ENCODE assay signal across 8 cellular contexts in genomic region chr3:160226026-160226739, GRCh38. TPM values are rescaled to one million over a fixed set of nuclear protein-coding genes. Genes with fewer than 3 reads are reported as not detected.
A peak's percentile ranks its signal among the peaks of the same experiment; 100 is the strongest.
DNase-seq lines count a peak whose midpoint lies in the region; FAIRE-seq and TF ChIP-seq lines count a peak whose summit lies in the region.

No MANE protein-coding gene starts in this region.

- H3K9ac ChIP-seq in keratinocyte (ENCODE audit: control insufficient read depth, extremely low read depth, insufficient read depth, low read length) (no peak overlapping the region), stomach smooth muscle (ENCODE audit: low read length in 2 of 2) (no peak overlapping the region)

- H2AFZ ChIP-seq in keratinocyte (ENCODE audit: control insufficient read depth, low read length), result no peak overlapping the region

- H3K4me1 ChIP-seq in keratinocyte (ENCODE audit: control insufficient read depth, extremely low read depth, insufficient read depth, low read length), result no peaks in the 10 kb centered on the region
- H3K4me1 ChIP-seq in stomach smooth muscle (ENCODE audit: control insufficient read depth, insufficient read depth, low read length), result peaks cover 15% of the 10 kb centered on the region

- peak; percentile 31 for DNase-seq in SIG-M5 treated with dmso at 0.1 percent for 504 hours (lab: John Stamatoyannopoulos, UW; ENCODE audit: unreplicated experiment)
- no peak for DNase-seq in SIG-M5 (lab: John Stamatoyannopoulos, UW)
- peak; percentile 72 for DNase-seq in H7
- peak; percentile 81 for DNase-seq in NCI-H146 (lab: John Stamatoyannopoulos, UW)
- DNase-seq in astrocyte of the hippocampus (ENCODE audit: low read depth, low spot score), result peak; percentile 55
- DNase-seq in keratinocyte (ENCODE audit: low read depth, low spot score), result no peak
- no peak for DNase-seq in inferior parietal cortex (ENCODE audit: extremely low spot score)

- H4K20me1 ChIP-seq in keratinocyte (ENCODE audit: control insufficient read depth, extremely low read depth, insufficient read depth, low read length), result no peaks in the 10 kb centered on the region

- no peak for FAIRE-seq in keratinocyte (lab: Jason Lieb, UNC)

- H3K27me3 ChIP-seq in H7 (ENCODE audit: control insufficient read depth, insufficient read depth, low read length) (peaks cover 57% of the 10 kb centered on the region), keratinocyte (ENCODE audit: control insufficient read depth, extremely low read depth, insufficient read depth, low read length) (peaks cover 42% of the 10 kb centered on the region), stomach smooth muscle (ENCODE audit: control insufficient read depth in 1 of 2, insufficient read depth in 2 of 2, low read length in 2 of 2) (peaks cover 14 to 42% of the 10 kb centered on the region in 2 donors)

- H3K9me1 ChIP-seq in keratinocyte (ENCODE audit: control insufficient read depth, extremely low read depth, insufficient read depth, low read length), result no peaks in the 10 kb centered on the region

- no peak for TF ChIP-seq CTCF in keratinocyte (optimal IDR thresholded peaks at IDR 0.05 in 1 of 3, IDR thresholded peaks at IDR 0.05 in 1 of 3, conservative IDR thresholded peaks at IDR 0.05 in 1 of 3; ENCODE audit: extremely low read depth in 1 of 3, insufficient read depth in 2 of 3, low read length in 3 of 3)

- peak overlapping the region; percentile 52 for H3K4me3 ChIP-seq in H7 (ENCODE audit: insufficient read depth, low read depth, low read length)
- H3K4me3 ChIP-seq in keratinocyte (ENCODE audit: control insufficient read depth in 2 of 3, extremely low read depth in 1 of 3, insufficient read depth in 2 of 3, low read depth in 1 of 3, low read length in 3 of 3), result peak overlapping the region in 2 of 3 experiments; percentile 43 to 60
- H3K4me3 ChIP-seq in stomach smooth muscle (ENCODE audit: low read length in 2 of 2), result peak overlapping the region; percentile 46 to 74

- H3K4me2 ChIP-seq in keratinocyte (ENCODE audit: control insufficient read depth, extremely low read depth, insufficient read depth, low read depth, low read length), result peak overlapping the region; percentile 76

- H3K36me3 ChIP-seq in H7 (replicated peaks; ENCODE audit: control insufficient read depth, insufficient read depth, low read length), result no peaks in the 10 kb centered on the region
- H3K36me3 ChIP-seq in keratinocyte (ENCODE audit: control insufficient read depth in 2 of 2, extremely low read depth in 1 of 2, insufficient read depth in 2 of 2, low read length in 2 of 2), result no peaks in the 10 kb centered on the region
- no peaks in the 10 kb centered on the region for H3K36me3 ChIP-seq in stomach smooth muscle (ENCODE audit: control insufficient read depth in 2 of 2, insufficient read depth in 2 of 2, low read length in 2 of 2)

- dilution Hi-C loops in keratinocyte (cut with MboI; ENCODE audit: extremely low pct_ligation_motif_present, low sequenced_read_pairs), result no loop called here

- H3K79me2 ChIP-seq in keratinocyte (ENCODE audit: control insufficient read depth, insufficient read depth, low read length), result no peaks in the 10 kb centered on the region

- H3K9me3 ChIP-seq in keratinocyte (ENCODE audit: control insufficient read depth, low read depth, low read length), result no peaks in the 10 kb centered on the region
- no peaks in the 10 kb centered on the region for H3K9me3 ChIP-seq in stomach smooth muscle (ENCODE audit: control insufficient read depth in 2 of 2, low read length in 2 of 2)

- no peak overlapping the region for H3K27ac ChIP-seq in keratinocyte (ENCODE audit: control insufficient read depth, insufficient read depth, low read length)
- H3K27ac ChIP-seq in stomach smooth muscle (ENCODE audit: low read length), result no peak overlapping the region

RNA-seq across cellular contexts. Expression of gene C3orf80, which starts 1.0 kb away (rescaled TPM):
- total RNA-seq in H7 (2014; rRNA removed; shearing (Covaris generic)), result 0.10 TPM in 1 of 2 replicates, not detected in the other
- not detected in 3 replicates for polyA plus RNA-seq in keratinocyte
- polyA plus RNA-seq in keratinocyte (2011; ENCODE audit: low read depth), result not detected
- not detected in 2 replicates for polyA plus RNA-seq in keratinocyte (2011; cell fraction: cytosol; rRNA removed)
- not detected in 2 replicates for polyA plus RNA-seq in keratinocyte (2011; cell fraction: nucleus; rRNA removed)
- polyA plus RNA-seq in keratinocyte (2012; ENCODE audit: low replicate concordance), result not detected in 2 replicates
- not detected in 3 replicates for polyA minus RNA-seq in keratinocyte
- not detected for polyA minus RNA-seq in keratinocyte (2011; cell fraction: cytosol; rRNA and poly(A)+ RNA removed)
- polyA minus RNA-seq in keratinocyte (2011; cell fraction: nucleus; rRNA and poly(A)+ RNA removed), result not detected in 2 replicates

Comparison
In these comparisons a context has a peak if more than half of its experiments do, and no peak if none do; other contexts are left out.
1. DNase-seq: peak in SIG-M5 treated with dmso at 0.1 percent for 504 hours (single experiment), H7 (single experiment), NCI-H146 (single experiment) and astrocyte of the hippocampus (single experiment); none in SIG-M5 (single experiment), keratinocyte (single experiment) and inferior parietal cortex (single experiment).
2. Peak in every context shown above with its lines, with median percentiles within 50 percentile points of each other: H3K4me3 ChIP-seq.